Comparison of ENCODE assay signal across 9 cellular contexts in the genomic region with DNA sequence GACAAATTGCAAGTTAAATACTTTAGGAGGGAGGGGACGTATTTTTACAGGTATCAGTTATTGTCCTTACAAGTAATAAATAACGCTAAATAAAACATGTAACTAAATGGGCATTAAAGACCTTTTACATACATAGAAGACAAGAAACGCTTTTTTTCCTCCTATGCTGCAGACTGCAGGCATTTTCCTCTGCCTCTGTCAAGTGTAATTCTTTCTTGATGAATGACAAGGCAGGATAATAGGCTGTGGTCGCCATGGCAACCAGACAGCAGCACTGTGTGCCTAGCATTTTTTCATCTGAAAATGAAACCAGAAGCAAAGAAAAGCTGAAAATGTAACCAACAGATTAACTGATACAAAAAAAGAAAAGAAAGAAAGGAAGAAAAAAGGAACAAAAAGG. TPM values are rescaled to one million over a fixed set of nuclear protein-coding genes. Genes with fewer than 3 reads are reported as not detected.
DNase-seq lines count a peak whose midpoint lies in the region; ATAC-seq and TF ChIP-seq lines count a peak whose summit lies in the region.
"Had no signal": no experiment of that assay in that cellular context is flagged by ENCODE, and none has a peak within 500 bp of the region (broad histone marks: within the 10 kb centered on the region; RNA-seq: fewer than 3 reads in every experiment).

No MANE protein-coding gene starts in this region.

- intact Hi-C loops in aorta (cut with DNase I), result no loop called here

- peaks cover 3% of the 10 kb centered on the region for H3K9me3 ChIP-seq in aorta (ENCODE audit: control insufficient read depth, low read length)

- TF ChIP-seq POLR2A in NB4 (IDR thresholded peaks at IDR 0.05; ENCODE audit: extremely low read depth, insufficient read length), result no peak

- in situ Hi-C loops in brain microvascular endothelial cell (cut with HindIII; ENCODE audit: low pct_ligation_motif_present, low sequenced_read_pairs), result no loop called here

- DNase-seq in DMS79 (lab: John Stamatoyannopoulos, UW), result peak; percentile 65
- DNase-seq in NB4 (ENCODE audit: low read depth), result peak; percentile 7
- peak; percentile 96 for DNase-seq in brain microvascular endothelial cell
- peak; percentile 77 for DNase-seq in kidney glomerular epithelial cell (lab: John Stamatoyannopoulos, UW)
- peak; percentile 91 for DNase-seq in aorta

- H3K36me3 ChIP-seq in brain microvascular endothelial cell (replicated peaks), result no peaks in the 10 kb centered on the region
- H3K36me3 ChIP-seq in aorta (ENCODE audit: control insufficient read depth in 1 of 2, insufficient read depth in 2 of 2, low read length in 1 of 2), result no peaks in the 10 kb centered on the region

- H3K4me3 ChIP-seq in NB4 (ENCODE audit: low read depth, low read length) (no peak overlapping the region), brain microvascular endothelial cell (ENCODE audit: low read depth, low read length) (no peak overlapping the region), aorta (ENCODE audit: low read length in 2 of 2) (no peak overlapping the region)

- H3K27me3 ChIP-seq in brain microvascular endothelial cell (replicated peaks), result no peaks in the 10 kb centered on the region
- H3K27me3 ChIP-seq in aorta (ENCODE audit: control insufficient read depth in 1 of 2, insufficient read depth in 2 of 2, low read length in 1 of 2), result no peaks in the 10 kb centered on the region

- 9 to 12% methylated on average over 4 of the region's 4 CpGs for WGBS in aorta, 2 donors

- H3K27ac ChIP-seq in brain microvascular endothelial cell (no peak overlapping the region), aorta (ENCODE audit: low read depth in 1 of 2, low read length in 2 of 2) (peak overlapping the region in 1 of 2 donors; percentile 8)

- peaks cover 3% of the 10 kb centered on the region in 2 donors for H3K4me1 ChIP-seq in aorta (ENCODE audit: control insufficient read depth in 1 of 2, insufficient read depth in 2 of 2, low read length in 2 of 2)

- ATAC-seq in aorta (ENCODE audit: low FRiP score) (peak; percentile 65), GM19328 (IDR thresholded peaks at IDR 0.05; ENCODE audit: unreplicated experiment) (no peak), HG03565 (IDR thresholded peaks at IDR 0.05; ENCODE audit: unreplicated experiment) (no peak), GM18502 (IDR thresholded peaks at IDR 0.05; ENCODE audit: poor library complexity, unreplicated experiment) (no peak)
- ATAC-seq: HCT116 had no signal

- no peak for TF ChIP-seq CTCF in NB4 (IDR thresholded peaks at IDR 0.05; ENCODE audit: low read depth, low read length)
- TF ChIP-seq CTCF in brain microvascular endothelial cell (IDR thresholded peaks at IDR 0.05; ENCODE audit: low read depth, low read length, missing control alignments), result no peak

RNA-seq across cellular contexts. Expression of a gene that starts 46.1 kb away (rescaled TPM):
- total RNA-seq in aorta, result 10 to 100 TPM in 1 of 2 donors, 1 to 10 TPM in 1; 9.7 to 19.0 TPM
- polyA plus RNA-seq in aorta, result under 1 TPM in 1 of 2 donors, not detected in 1; 0.43 TPM

Comparison
In these comparisons a context has a peak if more than half of its experiments do, and no peak if none do; other contexts are left out.
1. DNase-seq: peak in every context shown above with its lines; median percentile 96 in brain microvascular endothelial cell; 91 in aorta; 77 in kidney glomerular epithelial cell; 65 in DMS79; 7 in NB4.